In genomic region chr12:89413234-89413633, GRCh38 we compare ENCODE assay signal across 2 cellular contexts.
TF ChIP-seq lines count a peak whose summit lies in the region.

No MANE protein-coding gene starts in this region.

TF ChIP-seq in HepG2, 621 proteins besides CTCF, POLR2A, EP300 and RAD21:
- 0 out of 2 replicates have a peak, but pooled peaks have one; percentile 34 for TF ChIP-seq ZNF770 (CRISPR knock-in tag; IDR thresholded peaks at IDR 0.05)
- TF ChIP-seq ZFY (CRISPR knock-in tag; IDR thresholded peaks at IDR 0.05), result no peak
TF ChIP-seq in HepG2: peak in this region for 1.

TF ChIP-seq in GM23338, 12 proteins besides CTCF, POLR2A, EP300 and RAD21:
- TF ChIP-seq ZNF462 (CRISPR knock-in tag; IDR thresholded peaks at IDR 0.05), result no peak
- no peak for TF ChIP-seq STAT1 (IDR thresholded peaks at IDR 0.05; ENCODE audit: unreplicated experiment)
- no peak for TF ChIP-seq EZH2phosphoT487 (IDR thresholded peaks at IDR 0.05; ENCODE audit: unreplicated experiment)
- TF ChIP-seq EZH2 (IDR thresholded peaks at IDR 0.05; ENCODE audit: low read depth, unreplicated experiment), result no peak
- TF ChIP-seq REST (IDR thresholded peaks at IDR 0.05; ENCODE audit: unreplicated experiment), result no peak
- TF ChIP-seq ZNF331 (CRISPR knock-in tag; IDR thresholded peaks at IDR 0.05; ENCODE audit: low read depth), result no peak
- no peak for TF ChIP-seq ZNF114 (CRISPR knock-in tag; IDR thresholded peaks at IDR 0.05)
TF ChIP-seq in GM23338: peak in this region for 0.
